15 cellular contexts compared by ENCODE assay signal in genomic region chr2:227382213-227382835, GRCh38. TPM values are rescaled to one million over a fixed set of nuclear protein-coding genes. Genes with fewer than 3 reads are reported as not detected.
A peak's percentile ranks its signal among the peaks of the same experiment; 100 is the strongest.
DNase-seq lines count a peak whose midpoint lies in the region; ATAC-seq, FAIRE-seq and TF ChIP-seq lines count a peak whose summit lies in the region.
"Not testable (repeated sequence)": the region's sequence is repeated elsewhere in the genome, so short reads cannot be mapped to it uniquely, and the experiment has no call there.
"Had no signal": no experiment of that assay in that cellular context is flagged by ENCODE, and none has a peak within 500 bp of the region (broad histone marks: within the 10 kb centered on the region; RNA-seq: fewer than 3 reads in every experiment).

No MANE protein-coding gene starts in this region.

- H3K4me2 ChIP-seq in A549 = not testable (repeated sequence)

- peaks cover 26% of the 10 kb centered on the region for H3K4me1 Mint-ChIP-seq in activated CD4-positive, alpha-beta T cell treated with anti-CD3 and anti-CD28 coated beads for 36 hours
- H3K4me1 Mint-ChIP-seq in activated naive CD8-positive, alpha-beta T cell (ENCODE audit: low read depth) = peaks cover 19% of the 10 kb centered on the region
- not testable (repeated sequence) for H3K4me1 Mint-ChIP-seq in memory B cell
- peaks cover 21% of the 10 kb centered on the region in 2 donors for H3K4me1 Mint-ChIP-seq in stimulated activated naive B cell treated with anti-CD40 and anti-IgM and Interleukin-4, amounts not matched to agents 10 μg/mL and 1 μg/mL and 100 μg/mL, for 72 hours

- not testable (repeated sequence) for H3K4me3 ChIP-seq in A549

- not testable (repeated sequence) for TF ChIP-seq EP300 in A549 (IDR thresholded peaks at IDR 0.05)

- H3K27ac Mint-ChIP-seq in activated CD4-positive, alpha-beta T cell treated with anti-CD3 and anti-CD28 coated beads for 36 hours = peak overlapping the region; percentile 37
- H3K27ac Mint-ChIP-seq in activated naive CD8-positive, alpha-beta T cell = peak overlapping the region; percentile 82
- peak overlapping the region; percentile 80 for H3K27ac Mint-ChIP-seq in memory B cell
- peak overlapping the region; percentile 84 for H3K27ac Mint-ChIP-seq in stimulated activated naive B cell treated with anti-CD40 and anti-IgM and Interleukin-4, amounts not matched to agents 10 μg/mL and 1 μg/mL and 100 μg/mL, for 72 hours

- intact Hi-C loops in activated CD4-positive, alpha-beta T cell treated with anti-CD3 and anti-CD28 coated beads for 36 hours (cut with DNase I, micrococcal nuclease) = not testable (repeated sequence)

- not testable (repeated sequence) for TF ChIP-seq RAD21 in A549 (conservative IDR thresholded peaks at IDR 0.05 in 1 of 2, IDR thresholded peaks at IDR 0.05 in 1 of 2)

- POLR2A ChIA-PET in A549 (lab: Yijun Ruan, JAX); activated CD4-positive, alpha-beta T cell treated with anti-CD3 and anti-CD28 coated beads for 36 hours (lab: Charles Lee): not testable (repeated sequence)

- peak overlapping the region; percentile 98 to 99 for H3K27ac ChIP-seq in A549

- H3K4me1 ChIP-seq in A549 = peaks cover 58% of the 10 kb centered on the region

- H3K27me3 Mint-ChIP-seq in activated CD4-positive, alpha-beta T cell treated with anti-CD3 and anti-CD28 coated beads for 36 hours; activated naive CD8-positive, alpha-beta T cell; memory B cell; stimulated activated naive B cell treated with anti-CD40 and anti-IgM and Interleukin-4, amounts not matched to agents 10 μg/mL and 1 μg/mL and 100 μg/mL, for 72 hours: not testable (repeated sequence)

- H3K4me3 Mint-ChIP-seq in activated CD4-positive, alpha-beta T cell treated with anti-CD3 and anti-CD28 coated beads for 36 hours; activated naive CD8-positive, alpha-beta T cell; memory B cell; stimulated activated naive B cell treated with anti-CD40 and anti-IgM and Interleukin-4, amounts not matched to agents 10 μg/mL and 1 μg/mL and 100 μg/mL, for 72 hours: not testable (repeated sequence)

- not testable (repeated sequence) for H3K36me3 Mint-ChIP-seq in activated CD4-positive, alpha-beta T cell treated with anti-CD3 and anti-CD28 coated beads for 36 hours (ENCODE audit: low read depth); activated naive CD8-positive, alpha-beta T cell; memory B cell
- peaks cover 0 to 17% of the 10 kb centered on the region in 2 donors for H3K36me3 Mint-ChIP-seq in stimulated activated naive B cell treated with anti-CD40 and anti-IgM and Interleukin-4, amounts not matched to agents 10 μg/mL and 1 μg/mL and 100 μg/mL, for 72 hours

- not testable (repeated sequence) for TF ChIP-seq POLR2A in A549 (IDR thresholded peaks at IDR 0.05; ENCODE audit: low read length)

- FAIRE-seq in A549 (lab: Jason Lieb, UNC) = not testable (repeated sequence)

- H3K9me3 Mint-ChIP-seq in activated CD4-positive, alpha-beta T cell treated with anti-CD3 and anti-CD28 coated beads for 36 hours (ENCODE audit: low read depth) = peaks cover 11% of the 10 kb centered on the region
- not testable (repeated sequence) for H3K9me3 Mint-ChIP-seq in activated naive CD8-positive, alpha-beta T cell (ENCODE audit: low read depth); memory B cell
- peaks cover 5 to 19% of the 10 kb centered on the region in 2 donors for H3K9me3 Mint-ChIP-seq in stimulated activated naive B cell treated with anti-CD40 and anti-IgM and Interleukin-4, amounts not matched to agents 10 μg/mL and 1 μg/mL and 100 μg/mL, for 72 hours

- ATAC-seq in A549; activated CD4-positive, alpha-beta T cell treated with anti-CD3 and anti-CD28 coated beads for 36 hours; memory B cell (ENCODE audit: low read depth); stimulated activated naive B cell treated with anti-CD40 and anti-IgM and Interleukin-4, amounts not matched to agents 10 μg/mL and 1 μg/mL and 100 μg/mL, for 72 hours (replicated peaks): not testable (repeated sequence)

- H3K9me3 ChIP-seq in A549 = not testable (repeated sequence)

- WGBS in A549 (ENCODE audit: missing lambda C conversion rate) = 98% methylated on average over 2 of the region's 2 CpGs

- not testable (repeated sequence) for DNase-seq in A549 (ENCODE audit: low read depth in 1 of 2, low spot score in 1 of 2); activated CD4-positive, alpha-beta T cell treated with anti-CD3 and anti-CD28 coated beads for 36 hours; memory B cell (ENCODE audit: low spot score in 2 of 2); stimulated activated naive B cell treated with anti-CD40 and anti-IgM and Interleukin-4, amounts not matched to agents 10 μg/mL and 1 μg/mL and 100 μg/mL, for 72 hours
- peak; percentile 15 for DNase-seq in activated naive CD4-positive, alpha-beta T cell treated with Interleukin-2 at 50 U/mL for 16 hours
- DNase-seq in stimulated activated CD4-positive, alpha-beta T cell treated with anti-CD3 and anti-CD28 coated beads, Interleukin-15, amount 100 ng/mL, for 24 hours = peak; percentile 27
- peak; percentile 33 for DNase-seq in stimulated activated CD4-positive, alpha-beta T cell treated with anti-CD3 and anti-CD28 coated beads, Interleukin-4, amount 100 ng/mL, for 24 hours

- CTCF ChIA-PET in A549 (lab: Yijun Ruan, JAX) = interaction anchor here (3.5 kb wide), 1 partner anchor 24 kb away, joined by 14 read pairs; no protein-coding TSS in a partner anchor
- CTCF ChIA-PET in activated CD4-positive, alpha-beta T cell treated with anti-CD3 and anti-CD28 coated beads for 36 hours (lab: Charles Lee) = interaction anchor here (0.6 to 1.0 kb wide), 4 partner anchors 9 to 508 kb away, joined by 3 read pairs; no protein-coding TSS in a partner anchor

- not testable (repeated sequence) for TF ChIP-seq CTCF in A549 (IDR thresholded peaks at IDR 0.05)

RNA-seq across cellular contexts. Expression of gene TM4SF20, which starts 3.2 kb away (rescaled TPM):
- polyA plus RNA-seq in A549 (2011; rRNA removed) (136 and 160 TPM in 2 replicates), A549 (2017; fragmentation: RNase III; extraction: RNeasy Plus Mini Kit Qiagen cat#74134 plus additional on column Dnase treatment) (37.5 to 59.3 TPM (median 42.7 TPM) in 3 replicates)
- 12.5 and 15.3 TPM in 2 replicates for polyA plus RNA-seq in A549 (2012; cell fraction: cytosol; rRNA removed)
- polyA plus RNA-seq in A549 (2012; cell fraction: nucleus; rRNA removed) = 4.3 and 6.4 TPM in 2 replicates
- polyA minus RNA-seq in A549 (2011; rRNA and poly(A)+ RNA removed) = 47.5 and 54.8 TPM in 2 replicates
- not detected for total RNA-seq in activated CD4-positive, alpha-beta T cell treated with anti-CD3 and anti-CD28 coated beads for 36 hours
- total RNA-seq: A673; Calu3; CD8-positive, alpha-beta T cell; H7; HT1080 had no signal

RNA-seq across cellular contexts. Expression of gene SCYGR1, which starts 5.4 kb away (rescaled TPM):
- polyA plus RNA-seq in A549 (2011; rRNA removed) = not detected in 2 replicates
- not detected in 2 replicates for polyA plus RNA-seq in A549 (2012; cell fraction: cytosol; rRNA removed)
- polyA plus RNA-seq in A549 (2012; cell fraction: nucleus; rRNA removed) = not detected in 2 replicates
- not detected in 3 replicates for polyA plus RNA-seq in A549 (2017; fragmentation: RNase III; extraction: RNeasy Plus Mini Kit Qiagen cat#74134 plus additional on column Dnase treatment)
- polyA minus RNA-seq in A549 (2011; rRNA and poly(A)+ RNA removed) = not detected in 2 replicates
- total RNA-seq in activated CD4-positive, alpha-beta T cell treated with anti-CD3 and anti-CD28 coated beads for 36 hours = not detected
- total RNA-seq: A673; Calu3; CD8-positive, alpha-beta T cell; H7; HFFc6; HT1080 had no signal
- polyA plus RNA-seq: AG04450 had no signal

RNA-seq across cellular contexts. Expression of gene MFF, which starts 57.3 kb away (rescaled TPM):
- polyA plus RNA-seq in A549 (2011; rRNA removed) = 223 and 252 TPM in 2 replicates
- 72.1 and 79.1 TPM in 2 replicates for polyA plus RNA-seq in A549 (2012; cell fraction: cytosol; rRNA removed)
- polyA plus RNA-seq in A549 (2012; cell fraction: nucleus; rRNA removed) = 37.0 and 59.3 TPM in 2 replicates
- polyA plus RNA-seq in A549 (2017; fragmentation: RNase III; extraction: RNeasy Plus Mini Kit Qiagen cat#74134 plus additional on column Dnase treatment) = 129 to 141 TPM (median 135 TPM) in 3 replicates
- 73.6 and 76.5 TPM in 2 replicates for polyA minus RNA-seq in A549 (2011; rRNA and poly(A)+ RNA removed)
- total RNA-seq in activated CD4-positive, alpha-beta T cell treated with anti-CD3 and anti-CD28 coated beads for 36 hours = 100 to 1,000 TPM in 1 of 2 experiments, 10 to 100 TPM in 1; 78.3 to 104 TPM
